ENCODE assay signal across 8 cellular contexts in the genomic region with DNA sequence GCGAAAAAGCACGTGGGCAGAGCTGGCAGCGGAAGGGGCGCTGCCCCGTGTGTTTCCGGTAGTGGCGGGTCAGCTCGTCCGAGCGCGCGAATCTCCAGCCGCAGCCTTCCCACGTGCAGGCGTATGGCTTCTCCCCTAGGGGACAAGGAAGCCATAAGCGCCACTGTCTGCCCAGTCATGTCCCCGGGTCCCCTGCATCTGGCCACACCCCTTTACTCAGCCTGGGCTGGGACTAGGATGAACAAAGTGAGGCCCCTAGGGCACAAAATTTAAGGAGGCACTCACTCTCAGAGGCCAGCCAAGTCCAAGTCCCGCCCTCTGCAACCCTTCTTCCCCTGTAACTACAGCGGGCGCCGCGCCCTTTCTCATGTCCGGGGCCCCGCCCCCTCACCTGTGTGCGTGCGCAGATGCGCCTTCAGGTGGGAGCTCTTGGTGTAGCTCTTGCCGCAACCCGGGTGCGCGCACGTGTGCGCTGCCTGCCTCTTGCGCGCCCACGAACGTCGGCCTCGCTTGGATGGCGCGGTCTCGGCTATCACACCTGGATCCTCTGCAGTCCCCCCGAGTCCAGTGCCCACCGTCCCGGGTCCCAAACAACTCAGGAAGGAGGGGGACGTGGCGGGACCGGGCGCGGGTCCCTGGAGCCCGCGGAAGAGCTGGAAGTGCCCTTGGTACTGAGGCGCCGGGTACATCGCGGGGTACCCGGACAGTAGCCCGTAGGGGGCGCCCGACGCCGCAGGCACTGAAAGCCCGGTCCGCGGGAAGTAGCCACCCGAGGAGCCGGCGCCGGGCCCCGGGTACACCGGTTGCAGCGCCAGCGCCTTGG.
DNase-seq lines count a peak whose midpoint lies in the region; ATAC-seq, FAIRE-seq and TF ChIP-seq lines count a peak whose summit lies in the region.

No MANE protein-coding gene starts in this region.

- DNase-seq in GM13976 (ENCODE audit: low spot score) (peak; percentile 86), NCI-H2029 (lab: John Stamatoyannopoulos, UW) (peak; percentile 96), left kidney (ENCODE audit: low read depth, low spot score) (peak; percentile 85), D721Med (ENCODE audit: insufficient read length, low spot score) (no peak)
- DNase-seq in activated CD4-positive, CD25-positive, alpha-beta regulatory T cell treated with anti-CD3 and anti-CD28 coated beads, Interleukin-2, amount 50 U/mL, for 72 hours: peak; percentile 86
- peak; percentile 85 for DNase-seq in central memory CD4-positive, alpha-beta T cell
- peak; percentile 88 to 93 for DNase-seq in stimulated activated CD4-positive, alpha-beta T cell treated with anti-CD3 and anti-CD28 coated beads, Interleukin-4, amount 100 ng/mL, for 48 hours (ENCODE audit: low read depth in 2 of 2)

- in situ Hi-C loops in GM13976 (cut with MboI; ENCODE audit: low sequenced_read_pairs, unreplicated experiment): no loop called here

- ATAC-seq in HG02759 (IDR thresholded peaks at IDR 0.05; ENCODE audit: unreplicated experiment): no peak

- TF ChIP-seq CTCF in GM13976 (IDR thresholded peaks at IDR 0.05; ENCODE audit: borderline replicate concordance, control extremely low read depth, extremely low read depth, insufficient read depth, missing control alignments): peak; percentile 74
- TF ChIP-seq CTCF in D721Med (IDR thresholded peaks at IDR 0.05; ENCODE audit: insufficient read depth, missing control alignments): no peak

- no peak for FAIRE-seq in D721Med (lab: Jason Lieb, UNC)
